Comparison of ENCODE assay signal across 8 cellular contexts in genomic region chr17:57940653-57941329, GRCh38. TPM values are rescaled to one million over a fixed set of nuclear protein-coding genes. Genes with fewer than 3 reads are reported as not detected.
DNase-seq lines count a peak whose midpoint lies in the region; ATAC-seq and TF ChIP-seq lines count a peak whose summit lies in the region.
"Had no signal": no experiment of that assay in that cellular context is flagged by ENCODE, and none has a peak within 500 bp of the region (broad histone marks: within the 10 kb centered on the region; RNA-seq: fewer than 3 reads in every experiment).

No MANE protein-coding gene starts in this region.

- H3K4me1 Mint-ChIP-seq in HFFc6 (ENCODE audit: low read depth), result peaks cover 70% of the 10 kb centered on the region

- no peak for TF ChIP-seq POLR2A in esophagus muscularis mucosa (IDR thresholded peaks at IDR 0.05; ENCODE audit: low read depth)
- TF ChIP-seq POLR2A in gastrocnemius medialis (IDR thresholded peaks at IDR 0.05), result peak in 1 of 2 donors; percentile 18

- H3K36me3 ChIP-seq in esophagus muscularis mucosa (no peaks in the 10 kb centered on the region), gastrocnemius medialis (no peaks in the 10 kb centered on the region)

- peaks cover 8% of the 10 kb centered on the region; the same call in 1 of the 2 replicates for H3K36me3 Mint-ChIP-seq in HFFc6 (ENCODE audit: low read depth)

- TF ChIP-seq EP300 in esophagus muscularis mucosa (IDR thresholded peaks at IDR 0.05), result no peak

- 40% methylated on average over 3 of the region's 5 CpGs for WGBS in esophagus muscularis mucosa

- intact Hi-C loops in esophagus muscularis mucosa (cut with DNase I) (no loop called here), gastrocnemius medialis (cut with DNase I; ENCODE audit: low total_unique reads) (loop anchor here (2.0 kb wide), 2 partner anchors 44 to 50 kb away; no protein-coding TSS in a partner anchor)

- H3K4me1 ChIP-seq in esophagus muscularis mucosa (peaks cover 92 to 100% (median 100%) of the 10 kb centered on the region in 4 donors), gastrocnemius medialis (peaks cover 87 to 94% of the 10 kb centered on the region in 2 donors)

- H3K4me3 ChIP-seq in esophagus muscularis mucosa (no peak overlapping the region), gastrocnemius medialis (no peak overlapping the region)
- H3K4me3 ChIP-seq: GM23338 had no signal

- no peak overlapping the region for H3K4me3 Mint-ChIP-seq in HFFc6
- H3K4me3 Mint-ChIP-seq: GM23338 had no signal

- no peaks in the 10 kb centered on the region for H3K27me3 Mint-ChIP-seq in HFFc6 (ENCODE audit: insufficient read depth)

- peak overlapping the region; percentile 71; the same call in 1 of the 2 replicates for H3K27ac Mint-ChIP-seq in HFFc6
- H3K27ac Mint-ChIP-seq: GM23338 had no signal

- H3K27ac ChIP-seq in esophagus muscularis mucosa (replicated peaks in 1 of 4) (peak overlapping the region; percentile 98 to 100 (median 100)), gastrocnemius medialis (peak overlapping the region; percentile 85 to 94 (median 90))

- DNase-seq in HFFc6, result no peak
- DNase-seq in NCI-H2196 treated with DMSO at 0.1 percent for 48 hours (lab: John Stamatoyannopoulos, UW; ENCODE audit: unreplicated experiment), result peak; percentile 70
- DNase-seq in esophagus muscularis mucosa (ENCODE audit: extremely low spot score), result no peak
- peak; percentile 60 to 81 for DNase-seq in gastrocnemius medialis
- DNase-seq in GM13977 (ENCODE audit: low spot score), result no peak

- H3K27me3 ChIP-seq in esophagus muscularis mucosa (no peaks in the 10 kb centered on the region), gastrocnemius medialis (no peaks in the 10 kb centered on the region)

- no peaks in the 10 kb centered on the region for H3K9me3 ChIP-seq in esophagus muscularis mucosa
- no peaks in the 10 kb centered on the region for H3K9me3 ChIP-seq in gastrocnemius medialis

- in situ Hi-C loops in gastrocnemius medialis (cut with MboI; ENCODE audit: low sequenced_read_pairs in 4 of 4), result no loop called here
- in situ Hi-C loops in GM13977 (cut with MboI; ENCODE audit: low pct_unique_long_range_greater_than_20kb, low sequenced_read_pairs, unreplicated experiment), result no loop called here

- no peaks in the 10 kb centered on the region for H3K9me3 Mint-ChIP-seq in HFFc6
- H3K9me3 Mint-ChIP-seq: GM23338 had no signal

- TF ChIP-seq CTCF in HFFc6 (IDR thresholded peaks at IDR 0.05) (no peak), esophagus muscularis mucosa (IDR thresholded peaks at IDR 0.05) (no peak), gastrocnemius medialis (IDR thresholded peaks at IDR 0.05 in 4 of 5, conservative IDR thresholded peaks at IDR 0.05 in 1 of 5) (no peak), GM13977 (IDR thresholded peaks at IDR 0.05; ENCODE audit: extremely low read depth, insufficient read depth, missing control alignments) (no peak)

- ATAC-seq in gastrocnemius medialis, result peak; percentile 47 to 55
- no peak for ATAC-seq in GM18870 (IDR thresholded peaks at IDR 0.05; ENCODE audit: unreplicated experiment)
- ATAC-seq in HG03045 (IDR thresholded peaks at IDR 0.05; ENCODE audit: unreplicated experiment), result no peak

RNA-seq across cellular contexts. Expression of gene CUEDC1, which starts 14.4 kb away (rescaled TPM):
- 10 to 100 TPM; 34.0 to 41.0 (median 34.9) TPM for total RNA-seq in HFFc6 (2021; fragmentation: NEBNext Ultra II Directional; extraction: Animal tissue kit (Norgen Biotek cat#: 25700))
- total RNA-seq in esophagus muscularis mucosa (10 to 100 TPM; 30.3 to 72.2 (median 51.2) TPM), gastrocnemius medialis (10 to 100 TPM; 31.2 to 43.9 (median 34.3) TPM)

RNA-seq across cellular contexts. Expression of gene VEZF1, which starts 47.3 kb away (rescaled TPM):
- total RNA-seq in HFFc6 (2021; fragmentation: NEBNext Ultra II Directional; extraction: Animal tissue kit (Norgen Biotek cat#: 25700)), result 10 to 100 TPM; 41.7 to 56.5 (median 51.8) TPM
- total RNA-seq in esophagus muscularis mucosa (100 to 1,000 TPM in 3 of 4 donors, 10 to 100 TPM in 1; 98.9 to 154 (median 121) TPM), gastrocnemius medialis (100 to 1,000 TPM in 3 of 4 donors, 10 to 100 TPM in 1; 99.9 to 137 (median 106) TPM)

Comparison
In these comparisons a context has a peak if more than half of its experiments do, and no peak if none do; other contexts are left out.
1. DNase-seq: peak in NCI-H2196 treated with DMSO at 0.1 percent for 48 hours (single experiment) and gastrocnemius medialis (2 of 2); none in HFFc6 (single experiment), esophagus muscularis mucosa (single experiment) and GM13977 (single experiment).
2. ATAC-seq: peak in gastrocnemius medialis (2 of 2); none in GM18870 (single experiment) and HG03045 (single experiment).